Comparison of ENCODE assay signal across 12 cellular contexts in genomic region chr2:69652206-69652605, GRCh38. TPM values are rescaled to one million over a fixed set of nuclear protein-coding genes. Genes with fewer than 3 reads are reported as not detected.
A peak's percentile ranks its signal among the peaks of the same experiment; 100 is the strongest.
DNase-seq lines count a peak whose midpoint lies in the region; ATAC-seq and TF ChIP-seq lines count a peak whose summit lies in the region.
"Had no signal": no experiment of that assay in that cellular context is flagged by ENCODE, and none has a peak within 500 bp of the region (broad histone marks: within the 10 kb centered on the region; RNA-seq: fewer than 3 reads in every experiment).

No MANE protein-coding gene starts in this region.

- H3K9me2 ChIP-seq in Karpas-422 (replicated peaks; ENCODE audit: insufficient read depth, low read length): no peaks in the 10 kb centered on the region

- H3K27ac ChIP-seq in brain microvascular endothelial cell (peak overlapping the region; percentile 51), Karpas-422 (ENCODE audit: low read length) (no peak overlapping the region)
- no peak overlapping the region for H3K27ac ChIP-seq in naive thymus-derived CD4-positive, alpha-beta T cell (ENCODE audit: low read depth, low read length)
- H3K27ac ChIP-seq: thoracic aorta had no signal

- no peak for TF ChIP-seq CTCF in brain microvascular endothelial cell (IDR thresholded peaks at IDR 0.05; ENCODE audit: low read depth, low read length, missing control alignments)
- no peak for TF ChIP-seq CTCF in Calu3 (IDR thresholded peaks at IDR 0.05; ENCODE audit: unreplicated experiment)

- H3K36me3 ChIP-seq in brain microvascular endothelial cell (replicated peaks): no peaks in the 10 kb centered on the region
- no peaks in the 10 kb centered on the region for H3K36me3 ChIP-seq in naive thymus-derived CD4-positive, alpha-beta T cell (ENCODE audit: control insufficient read depth in 2 of 3, insufficient read depth in 3 of 3, low read length in 3 of 3)
- H3K36me3 ChIP-seq in Karpas-422 (ENCODE audit: insufficient read depth, low read length): no peaks in the 10 kb centered on the region
- H3K36me3 ChIP-seq: thoracic aorta had no signal

- peak overlapping the region; percentile 25 to 88 (median 79) for H3K27ac Mint-ChIP-seq in naive thymus-derived CD4-positive, alpha-beta T cell
- H3K27ac Mint-ChIP-seq in Calu3 (ENCODE audit: unreplicated experiment): no peak overlapping the region

- no TSS peak for BruUV-seq in Calu3 (replicated peaks; lab: Mats Ljungman, UMichigan)

- H3K9me3 Mint-ChIP-seq in naive thymus-derived CD4-positive, alpha-beta T cell: no peaks in the 10 kb centered on the region
- no peaks in the 10 kb centered on the region for H3K9me3 Mint-ChIP-seq in Calu3 (ENCODE audit: low read depth, unreplicated experiment)

- H3K9ac ChIP-seq in Karpas-422 (ENCODE audit: low read length): no peak overlapping the region

- peaks cover 27 to 35% of the 10 kb centered on the region in 2 donors for H3K4me1 ChIP-seq in naive thymus-derived CD4-positive, alpha-beta T cell (ENCODE audit: control insufficient read depth in 2 of 2, insufficient read depth in 2 of 2, low read length in 2 of 2)
- H3K4me1 ChIP-seq in Karpas-422 (ENCODE audit: low read length): peaks cover 16% of the 10 kb centered on the region

- H3K27me3 ChIP-seq in brain microvascular endothelial cell (replicated peaks) (no peaks in the 10 kb centered on the region), Karpas-422 (ENCODE audit: low read length) (no peaks in the 10 kb centered on the region)
- H3K27me3 ChIP-seq in naive thymus-derived CD4-positive, alpha-beta T cell (ENCODE audit: control insufficient read depth in 2 of 2, insufficient read depth in 2 of 2, low read length in 2 of 2): no peaks in the 10 kb centered on the region

- H3K27me3 Mint-ChIP-seq in naive thymus-derived CD4-positive, alpha-beta T cell: no peaks in the 10 kb centered on the region
- H3K27me3 Mint-ChIP-seq in Calu3 (ENCODE audit: unreplicated experiment): no peaks in the 10 kb centered on the region

- H3K4me3 ChIP-seq in brain microvascular endothelial cell (ENCODE audit: low read depth, low read length) (no peak overlapping the region), Karpas-422 (ENCODE audit: low read length) (no peak overlapping the region)
- no peak overlapping the region for H3K4me3 ChIP-seq in naive thymus-derived CD4-positive, alpha-beta T cell (ENCODE audit: low read length)
- H3K4me3 ChIP-seq: thoracic aorta had no signal

- in situ Hi-C loops in brain microvascular endothelial cell (cut with HindIII; ENCODE audit: low pct_ligation_motif_present, low sequenced_read_pairs) (no loop called here), KBM-7 (cut with MboI; ENCODE audit: low pct_unique_long_range_greater_than_20kb, low sequenced_read_pairs) (no loop called here)

- H3K4me3 Mint-ChIP-seq in naive thymus-derived CD4-positive, alpha-beta T cell: peak overlapping the region in 9 of 10 donors; percentile 6 to 65 (median 43)
- H3K4me3 Mint-ChIP-seq in Calu3 (ENCODE audit: low read depth, unreplicated experiment): no peak overlapping the region

- CTCF ChIA-PET in naive thymus-derived CD4-positive, alpha-beta T cell (lab: Charles Lee): interaction anchor here (0.6 to 1.5 kb wide), 4 partner anchors 9 to 45 kb away, joined by 3 to 5 read pairs (median 4); no protein-coding TSS in a partner anchor
- CTCF ChIA-PET in Calu3 (lab: Charles Lee): interaction anchor here (0.6 kb wide), 1 partner anchor 11 kb away, joined by 6 read pairs; no protein-coding TSS in a partner anchor

- POLR2A ChIA-PET in naive thymus-derived CD4-positive, alpha-beta T cell (lab: Charles Lee): interaction anchor here (0.7 to 16.9 kb wide), 9 partner anchors 8 to 45 kb away, joined by 3 to 334 read pairs (median 5); partner anchors contain the start of gene AAK1

- intact Hi-C loops in naive thymus-derived CD4-positive, alpha-beta T cell (cut with micrococcal nuclease): no loop called here
- intact Hi-C loops in Calu3 (cut with micrococcal nuclease; ENCODE audit: unreplicated experiment): no loop called here

- H3K9me3 ChIP-seq in naive thymus-derived CD4-positive, alpha-beta T cell (ENCODE audit: control insufficient read depth in 2 of 3, low read length in 3 of 3): no peaks in the 10 kb centered on the region
- no peaks in the 10 kb centered on the region for H3K9me3 ChIP-seq in Karpas-422 (ENCODE audit: low read length)
- H3K9me3 ChIP-seq: thoracic aorta had no signal

- ATAC-seq in naive thymus-derived CD4-positive, alpha-beta T cell: no peak

- peak; percentile 96 for DNase-seq in EH (ENCODE audit: low read depth)
- DNase-seq in M059J (ENCODE audit: low read depth): peak; percentile 90
- DNase-seq in brain microvascular endothelial cell: peak; percentile 79
- no peak for DNase-seq in naive thymus-derived CD4-positive, alpha-beta T cell
- DNase-seq in KBM-7: no peak
- DNase-seq in stimulated activated naive CD4-positive, alpha-beta T cell treated with Interleukin-2 at 50 U/mL for 16 hours (lab: John Stamatoyannopoulos, UW): no peak
- DNase-seq in Calu3: no peak
- no peak for DNase-seq in Karpas-422
- DNase-seq: foreskin melanocyte; NCI-H345; stimulated activated CD4-positive, alpha-beta T cell treated with anti-CD3 and anti-CD28 coated beads, Interleukin-15, amount 100 ng/mL, for 24 hours had no signal

- H3K79me2 ChIP-seq in Karpas-422 (ENCODE audit: low read length): no peaks in the 10 kb centered on the region

- peaks cover 0 to 16% (median 5%) of the 10 kb centered on the region in 5 donors for H3K36me3 Mint-ChIP-seq in naive thymus-derived CD4-positive, alpha-beta T cell
- H3K36me3 Mint-ChIP-seq in Calu3 (ENCODE audit: insufficient read depth, unreplicated experiment): no peaks in the 10 kb centered on the region

- H3K4me2 ChIP-seq in Karpas-422 (ENCODE audit: low read depth, low read length, poor library complexity, severe bottlenecking): no peak overlapping the region

- H3K4me1 Mint-ChIP-seq in naive thymus-derived CD4-positive, alpha-beta T cell: peaks cover 38 to 74% (median 56%) of the 10 kb centered on the region in 7 donors
- H3K4me1 Mint-ChIP-seq in Calu3 (ENCODE audit: low read depth, unreplicated experiment): no peaks in the 10 kb centered on the region

- no peak overlapping the region for H2AFZ ChIP-seq in Karpas-422 (ENCODE audit: low read length)

- H4K20me1 ChIP-seq in Karpas-422 (ENCODE audit: insufficient read depth, low read depth, low read length): peaks cover 17% of the 10 kb centered on the region

RNA-seq across cellular contexts. Expression of gene AAK1, which starts 8.7 kb away (rescaled TPM):
- 32.6 and 52.0 TPM in 2 replicates for total RNA-seq in M059J (2014; rRNA removed; shearing (Covaris generic))
- 100 to 1,000 TPM; 114 to 253 (median 218) TPM for total RNA-seq in naive thymus-derived CD4-positive, alpha-beta T cell
- 10 to 100 TPM; 71.5 to 84.6 TPM for polyA plus RNA-seq in naive thymus-derived CD4-positive, alpha-beta T cell
- 46.7 and 60.1 TPM in 2 replicates for total RNA-seq in Calu3 (2022)
- total RNA-seq in Karpas-422 (2014; rRNA removed; shearing (Covaris generic); ENCODE audit: low replicate concordance): 5.6 and 6.8 TPM in 2 replicates

Comparison
In these comparisons a context has a peak if more than half of its experiments do, and no peak if none do; other contexts are left out.
1. DNase-seq: peak in EH (single experiment), M059J (single experiment) and brain microvascular endothelial cell (single experiment); none in naive thymus-derived CD4-positive, alpha-beta T cell (0 of 9), KBM-7 (single experiment), stimulated activated naive CD4-positive, alpha-beta T cell treated with Interleukin-2 at 50 U/mL for 16 hours (single experiment), Calu3 (single experiment) and Karpas-422 (single experiment).